26 cellular contexts compared by ENCODE assay signal in genomic region chr18:53219853-53220252, GRCh38.
"Had no signal": no experiment of that assay in that cellular context is flagged by ENCODE, and none has a peak within 500 bp of the region (broad histone marks: within the 10 kb centered on the region; RNA-seq: fewer than 3 reads in every experiment).

No MANE protein-coding gene starts in this region.

- H3K4me3 ChIP-seq: Peyer's patch had no signal

- H3K9me3 Mint-ChIP-seq: activated CD4-positive, alpha-beta T cell treated with anti-CD3 and anti-CD28 coated beads, Interleukin-2, amount 10 ng/mL, durations not matched to agents 24 days and 14 days; activated naive CD4-positive, alpha-beta T cell treated with anti-CD3 and anti-CD28 coated beads, Interleukin-2, amount 50 U/mL, for 24 hours; activated T-helper 1 cell treated with anti-CD3 and anti-CD28 coated beads, Interleukin-12 subunit alpha, Interleukin-12 subunit beta, Interleukin-2, Interleukin-4 antibody, amounts not matched to agents 30 ng/mL and 10 ng/mL and 1 ng/mL, durations not matched to agents 14 hours and 24 hours and 36 hours; brain; WTC11 had no signal

- H3K36me3 Mint-ChIP-seq: activated CD8-positive, alpha-beta memory T cell treated with anti-CD3 and anti-CD28 coated beads, Interleukin-2, amount 10 ng/mL, durations not matched to agents 7 days and 5 days; activated naive CD4-positive, alpha-beta T cell treated with anti-CD3 and anti-CD28 coated beads, Interleukin-2, amount 50 U/mL, for 24 hours; brain; WTC11 had no signal

- H3K4me1 Mint-ChIP-seq: activated CD4-positive, alpha-beta T cell treated with anti-CD3 and anti-CD28 coated beads, Interleukin-2, amount 10 ng/mL, durations not matched to agents 24 days and 14 days; activated CD8-positive, alpha-beta memory T cell treated with anti-CD3 and anti-CD28 coated beads, Interleukin-2, amount 10 ng/mL, durations not matched to agents 7 days and 5 days; activated naive CD4-positive, alpha-beta T cell treated with anti-CD3 and anti-CD28 coated beads, Interleukin-2, amount 50 U/mL, for 24 hours; brain; T-helper 17 cell had no signal

- H3K27me3 Mint-ChIP-seq: activated CD4-positive, alpha-beta T cell treated with anti-CD3 and anti-CD28 coated beads, Interleukin-2, amount 10 ng/mL, durations not matched to agents 24 days and 14 days; activated CD8-positive, alpha-beta memory T cell treated with anti-CD3 and anti-CD28 coated beads, Interleukin-2, amount 10 ng/mL, durations not matched to agents 7 days and 5 days; activated naive CD4-positive, alpha-beta T cell treated with anti-CD3 and anti-CD28 coated beads, Interleukin-2, amount 50 U/mL, for 24 hours; activated T-cell treated with anti-CD3 and anti-CD28 coated beads, Interleukin-2, amount 50 U/mL, for 24 hours; brain; T-helper 17 cell had no signal

- H3K4me1 ChIP-seq: Peyer's patch had no signal

- H3K36me3 ChIP-seq: Peyer's patch had no signal

- H3K9me3 ChIP-seq: Peyer's patch had no signal

- H3K27me3 ChIP-seq: Peyer's patch had no signal

- H3K27ac ChIP-seq: Peyer's patch had no signal

- H3K4me3 Mint-ChIP-seq: activated CD4-positive, alpha-beta T cell treated with anti-CD3 and anti-CD28 coated beads, Interleukin-2, amount 10 ng/mL, durations not matched to agents 24 days and 14 days; activated CD8-positive, alpha-beta memory T cell treated with anti-CD3 and anti-CD28 coated beads, Interleukin-2, amount 10 ng/mL, durations not matched to agents 7 days and 5 days; activated naive CD4-positive, alpha-beta T cell treated with anti-CD3 and anti-CD28 coated beads, Interleukin-2, amount 50 U/mL, for 24 hours; activated T-cell treated with anti-CD3 and anti-CD28 coated beads, Interleukin-2, amount 50 U/mL, for 24 hours; activated T-helper 1 cell treated with anti-CD3 and anti-CD28 coated beads, Interleukin-12 subunit alpha, Interleukin-12 subunit beta, Interleukin-2, Interleukin-4 antibody, amounts not matched to agents 30 ng/mL and 10 ng/mL and 1 ng/mL, durations not matched to agents 14 hours and 24 hours and 36 hours; brain; T-helper 17 cell; WTC11 had no signal

- DNase-seq: activated CD4-positive, alpha-beta T cell treated with anti-CD3 and anti-CD28 coated beads, Interleukin-2, amount 10 ng/mL, durations not matched to agents 24 days and 14 days; activated CD4-positive, alpha-beta T cell treated with anti-CD3 and anti-CD28 coated beads, Interleukin-2, amount 50 U/mL, for 48 hours; activated CD4-positive, CD25-positive, alpha-beta regulatory T cell treated with anti-CD3 and anti-CD28 coated beads, Interleukin-2, amount 50 U/mL, for 72 hours; activated CD8-positive, alpha-beta memory T cell treated with anti-CD3 and anti-CD28 coated beads, Interleukin-2, amount 10 ng/mL, durations not matched to agents 7 days and 5 days; activated effector memory CD4-positive, alpha-beta T cell treated with Interleukin-2 at 50 U/mL for 16 hours; activated naive CD4-positive, alpha-beta T cell; activated T-cell treated with anti-CD3 and anti-CD28 coated beads, Interleukin-2, amount 50 U/mL, for 24 hours; amniotic stem cell; cerebellar nuclear complex; Kasumi-1; KBM-7; NCI-H1092; NCI-H2029; NCI-H2107; NCI-H2171 treated with DMSO at 0.1 percent for 48 hours; NCI-H226; NCI-H526 treated with DMSO at 0.1 percent for 48 hours; NK-92 treated with Interleukin-12 subunit alpha and Interleukin-12 subunit beta, amount 100 ng/mL, for 24 hours; Peyer's patch; SHP77 treated with DMSO at 0.1 percent for 48 hours; T-helper 17 cell; T-helper 9 cell had no signal

- H3K27ac Mint-ChIP-seq: activated CD4-positive, alpha-beta T cell treated with anti-CD3 and anti-CD28 coated beads, Interleukin-2, amount 10 ng/mL, durations not matched to agents 24 days and 14 days; activated CD8-positive, alpha-beta memory T cell treated with anti-CD3 and anti-CD28 coated beads, Interleukin-2, amount 10 ng/mL, durations not matched to agents 7 days and 5 days; activated naive CD4-positive, alpha-beta T cell treated with anti-CD3 and anti-CD28 coated beads, Interleukin-2, amount 50 U/mL, for 24 hours; activated T-cell treated with anti-CD3 and anti-CD28 coated beads, Interleukin-2, amount 50 U/mL, for 24 hours; activated T-helper 1 cell treated with anti-CD3 and anti-CD28 coated beads, Interleukin-12 subunit alpha, Interleukin-12 subunit beta, Interleukin-2, Interleukin-4 antibody, amounts not matched to agents 30 ng/mL and 10 ng/mL and 1 ng/mL, durations not matched to agents 14 hours and 24 hours and 36 hours; brain; T-helper 17 cell; WTC11 had no signal
